In the genomic region with DNA sequence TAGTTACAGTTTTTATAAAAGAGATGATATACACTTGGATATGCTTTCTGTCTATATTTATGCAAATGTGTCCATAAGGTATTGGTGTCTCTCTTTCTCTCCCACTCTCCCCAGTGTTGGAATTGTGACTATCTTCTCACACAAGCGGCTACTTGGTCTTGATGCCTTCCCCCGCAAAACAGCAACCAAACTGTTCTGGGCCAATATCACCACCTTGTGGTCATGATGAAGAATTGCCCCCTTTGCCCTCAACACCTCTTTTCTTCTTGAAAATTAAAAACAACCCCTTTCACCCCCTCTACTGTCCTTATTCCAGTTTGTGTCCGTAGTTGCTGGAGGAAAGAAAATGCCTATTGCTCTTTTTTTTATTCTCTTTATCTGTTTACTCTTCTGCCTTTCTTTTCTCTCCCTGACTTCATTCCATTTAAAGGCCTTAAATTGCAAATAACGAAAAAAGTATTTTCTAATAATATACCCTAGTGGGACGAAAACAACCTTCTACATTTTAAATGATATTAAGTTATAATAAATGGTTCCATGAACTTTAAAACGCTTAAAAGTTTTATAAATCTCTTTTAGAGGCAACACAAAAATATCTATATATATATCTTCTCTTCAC, we compare ENCODE assay signal across 8 cellular contexts.
A peak's percentile ranks its signal among the peaks of the same experiment; 100 is the strongest.
DNase-seq lines count a peak whose midpoint lies in the region; ATAC-seq lines count a peak whose summit lies in the region.

No MANE protein-coding gene starts in this region.

- POLR2A ChIA-PET in activated CD4-positive, alpha-beta memory T cell treated with anti-CD3 and anti-CD28 coated beads, Interleukin-2, amount 10 ng/mL, durations not matched to agents 7 days and 5 days (lab: Charles Lee): interaction anchor here (0.8 to 17.8 kb wide), 16 partner anchors 9 to 224 kb away, joined by 3 to 566 read pairs (median 18); partner anchors contain the start of gene IKZF1

- no peaks in the 10 kb centered on the region for H3K27me3 Mint-ChIP-seq in stimulated activated naive CD8-positive, alpha-beta T cell treated with anti-CD3 and anti-CD28 coated beads, Interleukin-15, Interleukin-2, amounts not matched to agents 100 ng/mL and 50 ng/mL, for 24 hours
- no peaks in the 10 kb centered on the region for H3K27me3 Mint-ChIP-seq in activated CD4-positive, alpha-beta memory T cell treated with anti-CD3 and anti-CD28 coated beads, Interleukin-2, amount 10 ng/mL, durations not matched to agents 7 days and 5 days

- peak overlapping the region; percentile 94 for H3K27ac Mint-ChIP-seq in stimulated activated naive CD8-positive, alpha-beta T cell treated with anti-CD3 and anti-CD28 coated beads, Interleukin-15, Interleukin-2, amounts not matched to agents 100 ng/mL and 50 ng/mL, for 24 hours
- peak overlapping the region; percentile 82 for H3K27ac Mint-ChIP-seq in activated CD4-positive, alpha-beta memory T cell treated with anti-CD3 and anti-CD28 coated beads, Interleukin-2, amount 10 ng/mL, durations not matched to agents 7 days and 5 days

- CTCF ChIA-PET in activated CD4-positive, alpha-beta memory T cell treated with anti-CD3 and anti-CD28 coated beads, Interleukin-2, amount 10 ng/mL, durations not matched to agents 7 days and 5 days (lab: Charles Lee): interaction anchor here (0.7 to 12.1 kb wide), 20 partner anchors 8 to 277 kb away, joined by 3 to 177 read pairs (median 6); no protein-coding TSS in a partner anchor

- peaks cover 98% of the 10 kb centered on the region for H3K4me1 Mint-ChIP-seq in stimulated activated naive CD8-positive, alpha-beta T cell treated with anti-CD3 and anti-CD28 coated beads, Interleukin-15, Interleukin-2, amounts not matched to agents 100 ng/mL and 50 ng/mL, for 24 hours (ENCODE audit: low read depth)
- H3K4me1 Mint-ChIP-seq in activated CD4-positive, alpha-beta memory T cell treated with anti-CD3 and anti-CD28 coated beads, Interleukin-2, amount 10 ng/mL, durations not matched to agents 7 days and 5 days: peaks cover 96% of the 10 kb centered on the region

- no peak for DNase-seq in stimulated activated naive CD8-positive, alpha-beta T cell treated with anti-CD3 and anti-CD28 coated beads, Interleukin-15, Interleukin-2, amounts not matched to agents 100 U/mL and 50 U/mL, for 24 hours
- peak; percentile 45 for DNase-seq in NCI-H1105 treated with DMSO at 0.1 percent for 48 hours (lab: John Stamatoyannopoulos, UW)
- peak; percentile 56 for DNase-seq in activated CD4-positive, alpha-beta memory T cell treated with anti-CD3 and anti-CD28 coated beads, Interleukin-2, amount 10 ng/mL, durations not matched to agents 7 days and 5 days
- DNase-seq in left kidney (ENCODE audit: low read depth, low spot score): peak; percentile 32
- DNase-seq in foreskin melanocyte: no peak

- H3K36me3 Mint-ChIP-seq in stimulated activated naive CD8-positive, alpha-beta T cell treated with anti-CD3 and anti-CD28 coated beads, Interleukin-15, Interleukin-2, amounts not matched to agents 100 ng/mL and 50 ng/mL, for 24 hours (ENCODE audit: low read depth): peaks cover 93% of the 10 kb centered on the region
- H3K36me3 Mint-ChIP-seq in activated CD4-positive, alpha-beta memory T cell treated with anti-CD3 and anti-CD28 coated beads, Interleukin-2, amount 10 ng/mL, durations not matched to agents 7 days and 5 days (ENCODE audit: low read depth): peaks cover 94% of the 10 kb centered on the region

- peak overlapping the region; percentile 38 for H3K4me3 Mint-ChIP-seq in stimulated activated naive CD8-positive, alpha-beta T cell treated with anti-CD3 and anti-CD28 coated beads, Interleukin-15, Interleukin-2, amounts not matched to agents 100 ng/mL and 50 ng/mL, for 24 hours
- no peak overlapping the region for H3K4me3 Mint-ChIP-seq in activated CD4-positive, alpha-beta memory T cell treated with anti-CD3 and anti-CD28 coated beads, Interleukin-2, amount 10 ng/mL, durations not matched to agents 7 days and 5 days

- peaks cover 4% of the 10 kb centered on the region for H3K9me3 Mint-ChIP-seq in stimulated activated naive CD8-positive, alpha-beta T cell treated with anti-CD3 and anti-CD28 coated beads, Interleukin-15, Interleukin-2, amounts not matched to agents 100 ng/mL and 50 ng/mL, for 24 hours
- no peaks in the 10 kb centered on the region for H3K9me3 Mint-ChIP-seq in activated CD4-positive, alpha-beta memory T cell treated with anti-CD3 and anti-CD28 coated beads, Interleukin-2, amount 10 ng/mL, durations not matched to agents 7 days and 5 days

- ATAC-seq in stimulated activated naive CD8-positive, alpha-beta T cell treated with anti-CD3 and anti-CD28 coated beads, Interleukin-15, Interleukin-2, amounts not matched to agents 100 U/mL and 50 U/mL, for 24 hours: no peak
- no peak for ATAC-seq in GM18907 (IDR thresholded peaks at IDR 0.05; ENCODE audit: unreplicated experiment)
- ATAC-seq in HG03442 (IDR thresholded peaks at IDR 0.05; ENCODE audit: unreplicated experiment): no peak

Comparison
In these comparisons a context has a peak if more than half of its experiments do, and no peak if none do; other contexts are left out.
1. DNase-seq: peak in NCI-H1105 treated with DMSO at 0.1 percent for 48 hours (single experiment), activated CD4-positive, alpha-beta memory T cell treated with anti-CD3 and anti-CD28 coated beads, Interleukin-2, amount 10 ng/mL, durations not matched to agents 7 days and 5 days (single experiment) and left kidney (single experiment); none in stimulated activated naive CD8-positive, alpha-beta T cell treated with anti-CD3 and anti-CD28 coated beads, Interleukin-15, Interleukin-2, amounts not matched to agents 100 U/mL and 50 U/mL, for 24 hours (single experiment) and foreskin melanocyte (single experiment).